ENCODE assay signal across 1 cellular context in the genomic region with DNA sequence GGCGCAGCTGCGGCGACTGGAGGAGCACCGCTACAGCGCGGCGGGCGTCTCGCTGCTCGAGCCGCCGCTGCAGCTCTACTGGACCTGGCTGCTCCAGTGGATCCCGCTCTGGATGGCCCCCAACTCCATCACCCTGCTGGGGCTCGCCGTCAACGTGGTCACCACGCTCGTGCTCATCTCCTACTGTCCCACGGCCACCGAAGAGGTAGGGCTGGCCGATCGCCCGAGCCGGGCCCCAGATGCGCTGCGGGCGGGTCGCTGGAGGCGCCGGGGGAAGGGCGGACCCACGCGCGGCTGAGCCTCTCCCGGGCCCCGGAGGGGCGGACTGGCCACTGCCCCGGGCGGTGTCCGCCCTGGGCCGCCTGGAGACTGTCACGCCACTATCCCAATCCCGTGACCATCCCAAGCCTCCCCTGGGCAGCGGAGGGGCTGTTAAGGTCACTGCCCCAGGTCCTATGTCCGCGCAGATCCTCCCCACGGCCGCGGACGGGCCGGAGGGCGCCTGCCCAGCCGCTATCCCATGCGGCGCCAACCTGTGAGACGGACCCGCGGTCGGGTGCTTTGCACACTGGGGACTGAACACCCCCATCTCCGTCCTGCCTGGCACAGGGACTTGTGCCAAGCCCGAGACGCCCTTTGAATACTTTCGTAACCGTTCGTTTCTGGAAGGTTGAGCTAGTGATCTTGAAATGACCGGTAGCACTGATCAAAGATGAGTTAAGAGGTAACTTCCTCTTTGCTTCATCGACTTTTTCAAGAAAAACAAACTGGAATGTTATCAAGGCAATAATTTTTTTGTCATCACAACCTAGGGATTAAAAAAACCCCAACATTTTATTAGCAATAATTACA.
TF ChIP-seq lines count a peak whose summit lies in the region.

No MANE protein-coding gene starts in this region.

TF ChIP-seq in HepG2, 621 proteins besides CTCF, POLR2A, EP300 and RAD21 (continued from another document and continues in another):
- TF ChIP-seq, protein P1, sequence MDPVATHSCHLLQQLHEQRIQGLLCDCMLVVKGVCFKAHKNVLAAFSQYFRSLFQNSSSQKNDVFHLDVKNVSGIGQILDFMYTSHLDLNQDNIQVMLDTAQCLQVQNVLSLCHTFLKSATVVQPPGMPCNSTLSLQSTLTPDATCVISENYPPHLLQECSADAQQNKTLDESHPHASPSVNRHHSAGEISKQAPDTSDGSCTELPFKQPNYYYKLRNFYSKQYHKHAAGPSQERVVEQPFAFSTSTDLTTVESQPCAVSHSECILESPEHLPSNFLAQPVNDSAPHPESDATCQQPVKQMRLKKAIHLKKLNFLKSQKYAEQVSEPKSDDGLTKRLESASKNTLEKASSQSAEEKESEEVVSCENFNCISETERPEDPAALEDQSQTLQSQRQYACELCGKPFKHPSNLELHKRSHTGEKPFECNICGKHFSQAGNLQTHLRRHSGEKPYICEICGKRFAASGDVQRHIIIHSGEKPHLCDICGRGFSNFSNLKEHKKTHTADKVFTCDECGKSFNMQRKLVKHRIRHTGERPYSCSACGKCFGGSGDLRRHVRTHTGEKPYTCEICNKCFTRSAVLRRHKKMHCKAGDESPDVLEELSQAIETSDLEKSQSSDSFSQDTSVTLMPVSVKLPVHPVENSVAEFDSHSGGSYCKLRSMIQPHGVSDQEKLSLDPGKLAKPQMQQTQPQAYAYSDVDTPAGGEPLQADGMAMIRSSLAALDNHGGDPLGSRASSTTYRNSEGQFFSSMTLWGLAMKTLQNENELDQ (CRISPR knock-in tag; IDR thresholded peaks at IDR 0.05; ENCODE audit: borderline replicate concordance) = no peak
- TF ChIP-seq RBM39 (IDR thresholded peaks at IDR 0.05; ENCODE audit: low read depth, low read length, poor library complexity, severe bottlenecking) = no peak
- TF ChIP-seq TCF7 (IDR thresholded peaks at IDR 0.05; ENCODE audit: low read depth) = 0 out of 2 replicates have a peak, but pooled peaks have one; percentile 37
- TF ChIP-seq, protein P2, sequence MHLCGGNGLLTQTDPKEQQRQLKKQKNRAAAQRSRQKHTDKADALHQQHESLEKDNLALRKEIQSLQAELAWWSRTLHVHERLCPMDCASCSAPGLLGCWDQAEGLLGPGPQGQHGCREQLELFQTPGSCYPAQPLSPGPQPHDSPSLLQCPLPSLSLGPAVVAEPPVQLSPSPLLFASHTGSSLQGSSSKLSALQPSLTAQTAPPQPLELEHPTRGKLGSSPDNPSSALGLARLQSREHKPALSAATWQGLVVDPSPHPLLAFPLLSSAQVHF (CRISPR knock-in tag; IDR thresholded peaks at IDR 0.05) = no peak
- TF ChIP-seq ZBTB42 (CRISPR knock-in tag; IDR thresholded peaks at IDR 0.05) = no peak
- TF ChIP-seq ZNF160 (CRISPR knock-in tag; IDR thresholded peaks at IDR 0.05) = no peak
- TF ChIP-seq, protein P3, sequence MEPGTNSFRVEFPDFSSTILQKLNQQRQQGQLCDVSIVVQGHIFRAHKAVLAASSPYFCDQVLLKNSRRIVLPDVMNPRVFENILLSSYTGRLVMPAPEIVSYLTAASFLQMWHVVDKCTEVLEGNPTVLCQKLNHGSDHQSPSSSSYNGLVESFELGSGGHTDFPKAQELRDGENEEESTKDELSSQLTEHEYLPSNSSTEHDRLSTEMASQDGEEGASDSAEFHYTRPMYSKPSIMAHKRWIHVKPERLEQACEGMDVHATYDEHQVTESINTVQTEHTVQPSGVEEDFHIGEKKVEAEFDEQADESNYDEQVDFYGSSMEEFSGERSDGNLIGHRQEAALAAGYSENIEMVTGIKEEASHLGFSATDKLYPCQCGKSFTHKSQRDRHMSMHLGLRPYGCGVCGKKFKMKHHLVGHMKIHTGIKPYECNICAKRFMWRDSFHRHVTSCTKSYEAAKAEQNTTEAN (CRISPR knock-in tag; conservative IDR thresholded peaks at IDR 0.05) = 0 out of 2 replicates have a peak, but pooled peaks have one; percentile 40
- TF ChIP-seq, protein P4, sequence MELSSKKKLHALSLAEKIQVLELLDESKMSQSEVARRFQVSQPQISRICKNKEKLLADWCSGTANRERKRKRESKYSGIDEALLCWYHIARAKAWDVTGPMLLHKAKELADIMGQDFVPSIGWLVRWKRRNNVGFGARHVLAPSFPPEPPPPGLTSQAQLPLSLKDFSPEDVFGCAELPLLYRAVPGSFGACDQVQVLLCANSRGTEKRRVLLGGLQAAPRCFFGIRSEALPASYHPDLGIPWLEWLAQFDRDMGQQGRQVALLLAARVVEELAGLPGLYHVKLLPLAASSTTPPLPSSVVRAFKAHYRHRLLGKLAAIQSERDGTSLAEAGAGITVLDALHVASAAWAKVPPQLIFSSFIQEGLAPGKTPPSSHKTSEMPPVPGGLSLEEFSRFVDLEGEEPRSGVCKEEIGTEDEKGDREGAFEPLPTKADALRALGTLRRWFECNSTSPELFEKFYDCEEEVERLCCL (CRISPR knock-in tag; IDR thresholded peaks at IDR 0.05; ENCODE audit: borderline replicate concordance) = no peak
- no peak for TF ChIP-seq KLF16 (CRISPR knock-in tag; IDR thresholded peaks at IDR 0.05)
- TF ChIP-seq ZNF883 (CRISPR knock-in tag; IDR thresholded peaks at IDR 0.05; ENCODE audit: not compliant biosample characterization) = no peak
- TF ChIP-seq HNRNPLL (IDR thresholded peaks at IDR 0.05; ENCODE audit: low read depth, low read length, poor library complexity, severe bottlenecking) = no peak
- 0 out of 2 replicates have a peak, but pooled peaks have one; percentile 37 for TF ChIP-seq SNAI1 (CRISPR knock-in tag; IDR thresholded peaks at IDR 0.05; ENCODE audit: borderline replicate concordance)
- no peak; the same call in 1 of the 2 replicates for TF ChIP-seq MIER3 (CRISPR knock-in tag; IDR thresholded peaks at IDR 0.05; ENCODE audit: borderline replicate concordance)
- TF ChIP-seq TBL1XR1 (IDR thresholded peaks at IDR 0.05; ENCODE audit: borderline replicate concordance, low read length, partially characterized antibody) = no peak
- TF ChIP-seq ZNF614 (CRISPR knock-in tag; IDR thresholded peaks at IDR 0.05; ENCODE audit: borderline replicate concordance) = no peak
- TF ChIP-seq, protein P5, sequence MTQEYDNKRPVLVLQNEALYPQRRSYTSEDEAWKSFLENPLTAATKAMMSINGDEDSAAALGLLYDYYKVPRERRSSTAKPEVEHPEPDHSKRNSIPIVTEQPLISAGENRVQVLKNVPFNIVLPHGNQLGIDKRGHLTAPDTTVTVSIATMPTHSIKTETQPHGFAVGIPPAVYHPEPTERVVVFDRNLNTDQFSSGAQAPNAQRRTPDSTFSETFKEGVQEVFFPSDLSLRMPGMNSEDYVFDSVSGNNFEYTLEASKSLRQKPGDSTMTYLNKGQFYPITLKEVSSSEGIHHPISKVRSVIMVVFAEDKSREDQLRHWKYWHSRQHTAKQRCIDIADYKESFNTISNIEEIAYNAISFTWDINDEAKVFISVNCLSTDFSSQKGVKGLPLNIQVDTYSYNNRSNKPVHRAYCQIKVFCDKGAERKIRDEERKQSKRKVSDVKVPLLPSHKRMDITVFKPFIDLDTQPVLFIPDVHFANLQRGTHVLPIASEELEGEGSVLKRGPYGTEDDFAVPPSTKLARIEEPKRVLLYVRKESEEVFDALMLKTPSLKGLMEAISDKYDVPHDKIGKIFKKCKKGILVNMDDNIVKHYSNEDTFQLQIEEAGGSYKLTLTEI (CRISPR knock-in tag; conservative IDR thresholded peaks at IDR 0.05) = no peak
- TF ChIP-seq, protein P6, sequence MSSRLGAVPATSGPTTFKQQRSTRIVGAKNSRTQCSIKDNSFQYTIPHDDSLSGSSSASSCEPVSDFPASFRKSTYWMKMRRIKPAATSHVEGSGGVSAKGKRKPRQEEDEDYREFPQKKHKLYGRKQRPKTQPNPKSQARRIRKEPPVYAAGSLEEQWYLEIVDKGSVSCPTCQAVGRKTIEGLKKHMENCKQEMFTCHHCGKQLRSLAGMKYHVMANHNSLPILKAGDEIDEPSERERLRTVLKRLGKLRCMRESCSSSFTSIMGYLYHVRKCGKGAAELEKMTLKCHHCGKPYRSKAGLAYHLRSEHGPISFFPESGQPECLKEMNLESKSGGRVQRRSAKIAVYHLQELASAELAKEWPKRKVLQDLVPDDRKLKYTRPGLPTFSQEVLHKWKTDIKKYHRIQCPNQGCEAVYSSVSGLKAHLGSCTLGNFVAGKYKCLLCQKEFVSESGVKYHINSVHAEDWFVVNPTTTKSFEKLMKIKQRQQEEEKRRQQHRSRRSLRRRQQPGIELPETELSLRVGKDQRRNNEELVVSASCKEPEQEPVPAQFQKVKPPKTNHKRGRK (CRISPR knock-in tag; IDR thresholded peaks at IDR 0.05) = no peak
- no peak for TF ChIP-seq NFKBIZ (CRISPR knock-in tag; IDR thresholded peaks at IDR 0.05)
- no peak for TF ChIP-seq ELF1 (CRISPR knock-in tag; IDR thresholded peaks at IDR 0.05)
- TF ChIP-seq, protein P7, sequence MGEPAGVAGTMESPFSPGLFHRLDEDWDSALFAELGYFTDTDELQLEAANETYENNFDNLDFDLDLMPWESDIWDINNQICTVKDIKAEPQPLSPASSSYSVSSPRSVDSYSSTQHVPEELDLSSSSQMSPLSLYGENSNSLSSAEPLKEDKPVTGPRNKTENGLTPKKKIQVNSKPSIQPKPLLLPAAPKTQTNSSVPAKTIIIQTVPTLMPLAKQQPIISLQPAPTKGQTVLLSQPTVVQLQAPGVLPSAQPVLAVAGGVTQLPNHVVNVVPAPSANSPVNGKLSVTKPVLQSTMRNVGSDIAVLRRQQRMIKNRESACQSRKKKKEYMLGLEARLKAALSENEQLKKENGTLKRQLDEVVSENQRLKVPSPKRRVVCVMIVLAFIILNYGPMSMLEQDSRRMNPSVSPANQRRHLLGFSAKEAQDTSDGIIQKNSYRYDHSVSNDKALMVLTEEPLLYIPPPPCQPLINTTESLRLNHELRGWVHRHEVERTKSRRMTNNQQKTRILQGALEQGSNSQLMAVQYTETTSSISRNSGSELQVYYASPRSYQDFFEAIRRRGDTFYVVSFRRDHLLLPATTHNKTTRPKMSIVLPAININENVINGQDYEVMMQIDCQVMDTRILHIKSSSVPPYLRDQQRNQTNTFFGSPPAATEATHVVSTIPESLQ (CRISPR knock-in tag; conservative IDR thresholded peaks at IDR 0.05) = no peak
- no peak for TF ChIP-seq ZNF761 (CRISPR knock-in tag; conservative IDR thresholded peaks at IDR 0.05)
- TF ChIP-seq, protein P8, sequence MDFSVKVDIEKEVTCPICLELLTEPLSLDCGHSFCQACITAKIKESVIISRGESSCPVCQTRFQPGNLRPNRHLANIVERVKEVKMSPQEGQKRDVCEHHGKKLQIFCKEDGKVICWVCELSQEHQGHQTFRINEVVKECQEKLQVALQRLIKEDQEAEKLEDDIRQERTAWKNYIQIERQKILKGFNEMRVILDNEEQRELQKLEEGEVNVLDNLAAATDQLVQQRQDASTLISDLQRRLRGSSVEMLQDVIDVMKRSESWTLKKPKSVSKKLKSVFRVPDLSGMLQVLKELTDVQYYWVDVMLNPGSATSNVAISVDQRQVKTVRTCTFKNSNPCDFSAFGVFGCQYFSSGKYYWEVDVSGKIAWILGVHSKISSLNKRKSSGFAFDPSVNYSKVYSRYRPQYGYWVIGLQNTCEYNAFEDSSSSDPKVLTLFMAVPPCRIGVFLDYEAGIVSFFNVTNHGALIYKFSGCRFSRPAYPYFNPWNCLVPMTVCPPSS (IDR thresholded peaks at IDR 0.05) = no peak
- no peak for TF ChIP-seq ZFYVE20 (CRISPR knock-in tag; IDR thresholded peaks at IDR 0.05; ENCODE audit: borderline replicate concordance, low read depth)
- peak; percentile 61; the same call in 1 of the 2 replicates for TF ChIP-seq ONECUT2 (CRISPR knock-in tag; IDR thresholded peaks at IDR 0.05)
- no peak for TF ChIP-seq HOXD1 (CRISPR knock-in tag; IDR thresholded peaks at IDR 0.05)
- TF ChIP-seq ZNF274 (CRISPR knock-in tag; IDR thresholded peaks at IDR 0.05) = peak; percentile 69; the same call in 1 of the 2 replicates
- TF ChIP-seq GLI4 (CRISPR knock-in tag; IDR thresholded peaks at IDR 0.05; ENCODE audit: borderline replicate concordance) = peak; percentile 80; the same call in 1 of the 2 replicates
- TF ChIP-seq SOX6 (IDR thresholded peaks at IDR 0.05) = no peak
- TF ChIP-seq SOX6 (CRISPR knock-in tag; IDR thresholded peaks at IDR 0.05) = no peak
- TF ChIP-seq, protein P9, sequence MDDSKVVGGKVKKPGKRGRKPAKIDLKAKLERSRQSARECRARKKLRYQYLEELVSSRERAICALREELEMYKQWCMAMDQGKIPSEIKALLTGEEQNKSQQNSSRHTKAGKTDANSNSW (CRISPR knock-in tag; IDR thresholded peaks at IDR 0.05; ENCODE audit: borderline replicate concordance) = no peak
- no peak for TF ChIP-seq TOE1 (CRISPR knock-in tag; IDR thresholded peaks at IDR 0.05)
- TF ChIP-seq HNRNPUL1 (IDR thresholded peaks at IDR 0.05; ENCODE audit: low read depth, low read length) = no peak
- TF ChIP-seq, protein P10, sequence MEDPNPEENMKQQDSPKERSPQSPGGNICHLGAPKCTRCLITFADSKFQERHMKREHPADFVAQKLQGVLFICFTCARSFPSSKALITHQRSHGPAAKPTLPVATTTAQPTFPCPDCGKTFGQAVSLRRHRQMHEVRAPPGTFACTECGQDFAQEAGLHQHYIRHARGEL (CRISPR knock-in tag; IDR thresholded peaks at IDR 0.05) = no peak
- no peak for TF ChIP-seq U2AF2 (IDR thresholded peaks at IDR 0.05; ENCODE audit: low read depth, low read length)
- no peak for TF ChIP-seq GTF2F1 (IDR thresholded peaks at IDR 0.05; ENCODE audit: low read length)
- TF ChIP-seq HNF4G (IDR thresholded peaks at IDR 0.05; ENCODE audit: borderline replicate concordance, low read depth, low read length) = no peak
- TF ChIP-seq HNF4G (CRISPR knock-in tag; IDR thresholded peaks at IDR 0.05; ENCODE audit: borderline replicate concordance, low read depth) = no peak
- TF ChIP-seq ZIK1 (CRISPR knock-in tag; IDR thresholded peaks at IDR 0.05; ENCODE audit: borderline replicate concordance, low read depth) = no peak
- TF ChIP-seq SIN3B (IDR thresholded peaks at IDR 0.05; ENCODE audit: low read length) = no peak
- TF ChIP-seq SRSF1 (optimal IDR thresholded peaks at IDR 0.05; ENCODE audit: low read depth, low read length) = peak; percentile 32
- TF ChIP-seq NKX3-1 (CRISPR knock-in tag; IDR thresholded peaks at IDR 0.05) = 0 out of 2 replicates have a peak, but pooled peaks have one; percentile 56
- no peak for TF ChIP-seq PCBP1 (IDR thresholded peaks at IDR 0.05; ENCODE audit: borderline replicate concordance, low read depth, low read length)
- 0 out of 2 replicates have a peak, but pooled peaks have one; percentile 14 for TF ChIP-seq ZNF264 (CRISPR knock-in tag; IDR thresholded peaks at IDR 0.05)
- 0 out of 2 replicates have a peak, but pooled peaks have one; percentile 5 for TF ChIP-seq BHLHE40 (IDR thresholded peaks at IDR 0.05; ENCODE audit: low read length)
- 0 out of 2 replicates have a peak, but pooled peaks have one; percentile 26 for TF ChIP-seq ZNF772 (CRISPR knock-in tag; IDR thresholded peaks at IDR 0.05)
- TF ChIP-seq ZNF891 (CRISPR knock-in tag; IDR thresholded peaks at IDR 0.05) = peak; percentile 84; the same call in 1 of the 2 replicates
- no peak for TF ChIP-seq ZC3H4 (CRISPR knock-in tag; IDR thresholded peaks at IDR 0.05; ENCODE audit: borderline replicate concordance)
- no peak for TF ChIP-seq ZNF652 (CRISPR knock-in tag; IDR thresholded peaks at IDR 0.05; ENCODE audit: borderline replicate concordance, low read depth)
- TF ChIP-seq HDAC6 (IDR thresholded peaks at IDR 0.05; ENCODE audit: low read depth, low read length) = no peak
- no peak for TF ChIP-seq PLRG1 (conservative IDR thresholded peaks at IDR 0.05)
- no peak for TF ChIP-seq MBD4 (IDR thresholded peaks at IDR 0.05; ENCODE audit: borderline replicate concordance, low read length)
- TF ChIP-seq ZNF326 (CRISPR knock-in tag; IDR thresholded peaks at IDR 0.05; ENCODE audit: borderline replicate concordance) = no peak
- no peak for TF ChIP-seq GATAD2A (CRISPR knock-in tag; IDR thresholded peaks at IDR 0.05)
- no peak for TF ChIP-seq THYN1 (CRISPR knock-in tag; IDR thresholded peaks at IDR 0.05; ENCODE audit: borderline replicate concordance, low read depth)
- TF ChIP-seq ZSCAN21 (CRISPR knock-in tag; IDR thresholded peaks at IDR 0.05; ENCODE audit: borderline replicate concordance) = no peak
- TF ChIP-seq ZNF225 (CRISPR knock-in tag; IDR thresholded peaks at IDR 0.05) = 0 out of 2 replicates have a peak, but pooled peaks have one; percentile 59
